Comparison of ENCODE assay signal across 18 cellular contexts in the genomic region with DNA sequence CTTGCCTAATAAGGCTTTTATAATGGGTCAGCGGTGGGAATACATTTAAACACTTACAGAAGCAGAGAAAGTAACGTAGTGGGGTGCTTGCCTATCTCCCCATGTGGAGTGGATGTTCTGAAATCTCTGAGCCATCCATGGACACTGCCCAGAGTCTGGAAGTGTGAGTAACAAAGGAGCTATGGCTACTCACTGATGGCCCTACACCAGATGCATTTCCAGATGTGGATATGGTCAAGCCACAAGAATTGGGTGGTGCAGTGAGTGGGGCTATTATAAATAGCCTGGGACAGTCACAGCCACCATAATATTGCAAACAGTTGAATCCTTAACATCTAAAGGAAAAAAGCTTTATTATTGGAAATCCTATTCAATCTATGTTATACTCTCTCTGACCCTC.
DNase-seq lines count a peak whose midpoint lies in the region; ATAC-seq, FAIRE-seq and TF ChIP-seq lines count a peak whose summit lies in the region.
"Had no signal": no experiment of that assay in that cellular context is flagged by ENCODE, and none has a peak within 500 bp of the region (broad histone marks: within the 10 kb centered on the region; RNA-seq: fewer than 3 reads in every experiment).

No MANE protein-coding gene starts in this region.

- ATAC-seq in HG03196 (IDR thresholded peaks at IDR 0.05; ENCODE audit: unreplicated experiment) (no peak), left lung (no peak)
- ATAC-seq: K562 had no signal

- FAIRE-seq in astrocyte (lab: Jason Lieb, UNC), result no peak
- FAIRE-seq: A204.1, K562 had no signal

- H3K4me1 ChIP-seq in GM23248 (ENCODE audit: insufficient read depth) (peaks cover 34% of the 10 kb centered on the region), astrocyte (ENCODE audit: insufficient read depth, low read length) (peaks cover 20% of the 10 kb centered on the region), left lung (peaks cover 0 to 2% of the 10 kb centered on the region in 2 donors)
- H3K4me1 ChIP-seq: HAP-1 had no signal

- H3K4me3 Mint-ChIP-seq in astrocyte (ENCODE audit: unreplicated experiment) (no peak overlapping the region), nephron (no peak overlapping the region)
- H3K4me3 Mint-ChIP-seq: B cell; CD4-positive, alpha-beta memory T cell had no signal

- H2AFZ ChIP-seq in GM23248 (no peak overlapping the region), astrocyte (ENCODE audit: low read depth, low read length) (no peak overlapping the region)

- H3K9me3 ChIP-seq in GM23248 (ENCODE audit: low read depth), result no peaks in the 10 kb centered on the region
- H3K9me3 ChIP-seq in astrocyte (ENCODE audit: insufficient read depth, low read depth, low read length), result no peaks in the 10 kb centered on the region
- no peaks in the 10 kb centered on the region for H3K9me3 ChIP-seq in left lung
- H3K9me3 ChIP-seq: HAP-1 had no signal

- no peaks in the 10 kb centered on the region for H3K27me3 ChIP-seq in GM23248 (replicated peaks; ENCODE audit: insufficient read depth)
- H3K27me3 ChIP-seq in astrocyte (ENCODE audit: insufficient read depth, low read length), result no peaks in the 10 kb centered on the region
- no peaks in the 10 kb centered on the region for H3K27me3 ChIP-seq in left lung

- no peak overlapping the region for H3K4me3 ChIP-seq in AG10803 (ENCODE audit: low read length)
- peak overlapping the region; percentile 34; the same call in 1 of the 2 replicates for H3K4me3 ChIP-seq in GM23248
- H3K4me3 ChIP-seq in astrocyte (ENCODE audit: insufficient read depth, low read depth, low read length), result no peak overlapping the region
- no peak overlapping the region for H3K4me3 ChIP-seq in left lung
- H3K4me3 ChIP-seq: HAP-1, K562 had no signal

- 64 to 69% methylated on average over 2 of the region's 2 CpGs for WGBS in GM23248 (ENCODE audit: low coverage in 1 of 2, low lambda C conversion rate in 2 of 2, missing lambda C conversion rate in 2 of 2), 2 experiments

- H3K36me3 ChIP-seq in GM23248 (ENCODE audit: low read depth) (no peaks in the 10 kb centered on the region), astrocyte (ENCODE audit: insufficient read depth, low read length) (no peaks in the 10 kb centered on the region), left lung (no peaks in the 10 kb centered on the region)
- H3K36me3 ChIP-seq: HAP-1 had no signal

- H3K9me3 Mint-ChIP-seq in astrocyte (ENCODE audit: unreplicated experiment), result no peaks in the 10 kb centered on the region
- H3K9me3 Mint-ChIP-seq in nephron, result no peaks in the 10 kb centered on the region
- H3K9me3 Mint-ChIP-seq: CD4-positive, alpha-beta memory T cell had no signal

- intact Hi-C loops in left lung (cut with DNase I), result no loop called here

- H4K20me1 ChIP-seq in GM23248 (ENCODE audit: insufficient read depth) (no peaks in the 10 kb centered on the region), astrocyte (ENCODE audit: insufficient read depth, low read length) (no peaks in the 10 kb centered on the region)

- no peak for TF ChIP-seq CTCF in AG10803 (conservative IDR thresholded peaks at IDR 0.05; ENCODE audit: low read length)
- TF ChIP-seq CTCF in astrocyte (IDR thresholded peaks at IDR 0.05; ENCODE audit: insufficient read depth, low read depth, low read length), result no peak
- TF ChIP-seq CTCF in nephron (IDR thresholded peaks at IDR 0.05; ENCODE audit: unreplicated experiment in 3 of 3), result no peak
- TF ChIP-seq CTCF in left lung (IDR thresholded peaks at IDR 0.05), result no peak

- H3K9ac ChIP-seq in GM23248, result no peak overlapping the region
- H3K9ac ChIP-seq in astrocyte (ENCODE audit: low read length), result no peak overlapping the region

- peak; percentile 73 for DNase-seq in AG10803 (ENCODE audit: low read depth)
- peak; percentile 75 for DNase-seq in GM23248
- peak; percentile 29 for DNase-seq in astrocyte (ENCODE audit: low read depth)
- no peak for DNase-seq in NCI-H82 (lab: John Stamatoyannopoulos, UW)
- DNase-seq in AG08396 (ENCODE audit: low spot score), result no peak
- DNase-seq in left lung, result no peak
- DNase-seq: CD4-positive, alpha-beta memory T cell; DMS79 treated with DMSO at 0.1 percent for 48 hours; NCI-H1048; NCI-H2107; NCI-H526; OCI-M1 had no signal

- H3F3A ChIP-seq in GM23248 (ENCODE audit: insufficient read depth), result peaks cover 23% of the 10 kb centered on the region

- no peak overlapping the region for H3K27ac Mint-ChIP-seq in astrocyte (ENCODE audit: unreplicated experiment)
- peak overlapping the region; percentile 23 to 79 (median 49) for H3K27ac Mint-ChIP-seq in nephron
- H3K27ac Mint-ChIP-seq: B cell; CD4-positive, alpha-beta memory T cell had no signal

- in situ Hi-C loops in GM23248 (cut with MboI), result no loop called here

- H3K9me2 ChIP-seq in GM23248 (ENCODE audit: insufficient read depth), result no peaks in the 10 kb centered on the region

- no peaks in the 10 kb centered on the region for H3K79me2 ChIP-seq in GM23248 (ENCODE audit: insufficient read depth)
- H3K79me2 ChIP-seq in astrocyte (ENCODE audit: insufficient read depth, low read length), result no peaks in the 10 kb centered on the region

- H3K4me1 Mint-ChIP-seq in astrocyte (ENCODE audit: low read depth, unreplicated experiment) (peaks cover 43% of the 10 kb centered on the region), nephron (peaks cover 37% of the 10 kb centered on the region)
- H3K4me1 Mint-ChIP-seq: B cell; CD4-positive, alpha-beta memory T cell had no signal

- H3K36me3 Mint-ChIP-seq in astrocyte (ENCODE audit: low read depth, unreplicated experiment) (no peaks in the 10 kb centered on the region), nephron (ENCODE audit: low read depth) (peaks cover 5% of the 10 kb centered on the region)
- H3K36me3 Mint-ChIP-seq: CD4-positive, alpha-beta memory T cell had no signal

- H3K4me2 ChIP-seq in GM23248 (ENCODE audit: unreplicated experiment) (peak overlapping the region; percentile 53), astrocyte (ENCODE audit: low read length) (no peak overlapping the region)

- no peak overlapping the region for H3K27ac ChIP-seq in GM23248
- no peak overlapping the region for H3K27ac ChIP-seq in astrocyte (ENCODE audit: low read depth, low read length)
- no peak overlapping the region for H3K27ac ChIP-seq in left lung

- H3K27me3 Mint-ChIP-seq in astrocyte (ENCODE audit: low read depth, unreplicated experiment) (peaks cover 4% of the 10 kb centered on the region), nephron (ENCODE audit: low read depth) (no peaks in the 10 kb centered on the region)

Comparison
In these comparisons a context has a peak if more than half of its experiments do, and no peak if none do; other contexts are left out.
1. DNase-seq: peak in AG10803 (single experiment), GM23248 (single experiment) and astrocyte (single experiment); none in NCI-H82 (single experiment), AG08396 (single experiment) and left lung (0 of 2).